22 cellular contexts compared by ENCODE assay signal in genomic region chr3:188486952-188487351, GRCh38.
"Had no signal": no experiment of that assay in that cellular context is flagged by ENCODE, and none has a peak within 500 bp of the region (broad histone marks: within the 10 kb centered on the region; RNA-seq: fewer than 3 reads in every experiment).

No MANE protein-coding gene starts in this region.

- H3K4me3 ChIP-seq: breast epithelium, coronary artery, heart left ventricle, mucosa of descending colon, uterus had no signal

- H3K27ac ChIP-seq: breast epithelium, coronary artery, uterus had no signal

- H3K36me3 ChIP-seq: uterus had no signal

- H3K4me3 Mint-ChIP-seq: activated CD4-positive, alpha-beta T cell treated with anti-CD3 and anti-CD28 coated beads, Interleukin-2, amount 10 ng/mL, durations not matched to agents 7 days and 5 days; activated CD8-positive, alpha-beta T cell treated with anti-CD3 and anti-CD28 coated beads, Interleukin-2, amount 10 ng/mL, durations not matched to agents 7 days and 5 days; activated naive CD8-positive, alpha-beta T cell treated with anti-CD3 and anti-CD28 coated beads for 36 hours; central memory CD8-positive, alpha-beta T cell; stimulated activated naive B cell treated with anti-CD40 and anti-IgM and Interleukin-4, amounts not matched to agents 10 μg/mL and 1 μg/mL and 100 μg/mL, for 72 hours; T-helper 1 cell treated with Interleukin-12 subunit alpha and Interleukin-12 subunit beta and Interleukin-4 antibody, amounts not matched to agents 30 μg/mL and 1 μg/mL, for 36 hours had no signal

- H3K9me3 ChIP-seq: breast epithelium, heart left ventricle, mucosa of descending colon, uterus had no signal

- H3K27me3 ChIP-seq: breast epithelium, heart left ventricle, uterus had no signal

- DNase-seq: activated CD4-positive, alpha-beta T cell treated with anti-CD3 and anti-CD28 coated beads, Interleukin-2, amount 10 ng/mL, durations not matched to agents 7 days and 5 days; activated CD8-positive, alpha-beta T cell treated with anti-CD3 and anti-CD28 coated beads, Interleukin-2, amount 10 ng/mL, durations not matched to agents 7 days and 5 days; activated naive CD4-positive, alpha-beta T cell treated with Interleukin-2 at 50 U/mL for 16 hours; activated naive CD8-positive, alpha-beta T cell treated with anti-CD3 and anti-CD28 coated beads for 36 hours; heart left ventricle; left colon; mesenchymal stem cell; mucosa of descending colon; nucleus accumbens; posterior cingulate gyrus; small intestine; stimulated activated CD4-positive, alpha-beta T cell treated with anti-CD3 and anti-CD28 coated beads, Interleukin-15, amount 100 ng/mL, for 24 hours; stimulated activated CD8-positive, alpha-beta memory T cell treated with anti-CD3 and anti-CD28 coated beads, Interleukin-4, amount 100 ng/mL, for 48 hours; stimulated activated naive B cell treated with anti-CD40 and anti-IgM and Interleukin-4, amounts not matched to agents 10 μg/mL and 1 μg/mL and 100 μg/mL, for 72 hours; trophoblast cell; uterus had no signal

- H3K27ac Mint-ChIP-seq: activated CD4-positive, alpha-beta T cell treated with anti-CD3 and anti-CD28 coated beads, Interleukin-2, amount 10 ng/mL, durations not matched to agents 7 days and 5 days; activated CD8-positive, alpha-beta T cell treated with anti-CD3 and anti-CD28 coated beads, Interleukin-2, amount 10 ng/mL, durations not matched to agents 7 days and 5 days; activated naive CD8-positive, alpha-beta T cell treated with anti-CD3 and anti-CD28 coated beads for 36 hours; stimulated activated naive B cell treated with anti-CD40 and anti-IgM and Interleukin-4, amounts not matched to agents 10 μg/mL and 1 μg/mL and 100 μg/mL, for 72 hours; T-helper 1 cell treated with Interleukin-12 subunit alpha and Interleukin-12 subunit beta and Interleukin-4 antibody, amounts not matched to agents 30 μg/mL and 1 μg/mL, for 36 hours had no signal

- H3K27me3 Mint-ChIP-seq: activated CD4-positive, alpha-beta T cell treated with anti-CD3 and anti-CD28 coated beads, Interleukin-2, amount 10 ng/mL, durations not matched to agents 7 days and 5 days; activated naive CD8-positive, alpha-beta T cell treated with anti-CD3 and anti-CD28 coated beads for 36 hours; central memory CD8-positive, alpha-beta T cell; stimulated activated naive B cell treated with anti-CD40 and anti-IgM and Interleukin-4, amounts not matched to agents 10 μg/mL and 1 μg/mL and 100 μg/mL, for 72 hours had no signal

- ATAC-seq: activated CD8-positive, alpha-beta T cell treated with anti-CD3 and anti-CD28 coated beads, Interleukin-2, amount 10 ng/mL, durations not matched to agents 7 days and 5 days; heart left ventricle; left colon; mucosa of descending colon; sciatic nerve; stimulated activated naive B cell treated with anti-CD40 and anti-IgM and Interleukin-4, amounts not matched to agents 10 μg/mL and 1 μg/mL and 100 μg/mL, for 72 hours had no signal

- FAIRE-seq: keratinocyte, small intestine had no signal
